In the genomic region with DNA sequence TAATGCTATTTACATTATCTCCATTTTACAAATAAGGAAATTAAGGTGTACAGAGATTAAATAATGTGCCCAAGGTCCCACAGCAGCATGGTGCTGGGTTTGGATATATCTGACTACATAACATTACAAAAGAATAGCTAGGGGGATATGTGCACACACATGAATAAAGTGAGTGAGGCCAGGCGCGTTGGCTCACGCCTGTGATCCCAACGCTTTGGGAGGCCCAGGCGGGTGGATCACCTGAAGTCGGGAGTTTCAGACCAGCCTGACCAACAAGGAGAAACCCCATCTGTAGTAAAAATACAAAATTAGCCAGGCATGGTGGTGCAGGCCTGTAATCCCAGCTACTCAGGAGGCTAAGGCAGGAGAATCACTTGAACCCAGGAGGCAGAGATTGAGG, we compare ENCODE assay signal across 8 cellular contexts. TPM values are rescaled to one million over a fixed set of nuclear protein-coding genes. Genes with fewer than 3 reads are reported as not detected.
DNase-seq lines count a peak whose midpoint lies in the region; ATAC-seq, FAIRE-seq and TF ChIP-seq lines count a peak whose summit lies in the region.
"Not testable (repeated sequence)": the region's sequence is repeated elsewhere in the genome, so short reads cannot be mapped to it uniquely, and the experiment has no call there.

No MANE protein-coding gene starts in this region.

- peak overlapping the region in 1 of 3 donors; percentile 37 for H3K4me3 Mint-ChIP-seq in T-cell
- not testable (repeated sequence) for H3K4me3 Mint-ChIP-seq in activated T-cell treated with anti-CD3 and anti-CD28 coated beads, Interleukin-2, amount 50 U/mL, for 24 hours; astrocyte (ENCODE audit: unreplicated experiment); nephron; stimulated activated memory B cell treated with anti-CD40 and anti-IgM and Interleukin-4, amounts not matched to agents 10 μg/mL and 1 μg/mL and 100 μg/mL, for 72 hours

- peaks cover 98% of the 10 kb centered on the region for H3K79me2 ChIP-seq in astrocyte (ENCODE audit: insufficient read depth, low read length)

- not testable (repeated sequence) for TF ChIP-seq CTCF in HEK293 (tag by site-specific recombination; IDR thresholded peaks at IDR 0.05); astrocyte (IDR thresholded peaks at IDR 0.05; ENCODE audit: insufficient read depth, low read depth, low read length); epithelial cell of esophagus (IDR thresholded peaks at IDR 0.05; ENCODE audit: insufficient read depth, low read depth, low read length, missing control alignments); nephron (IDR thresholded peaks at IDR 0.05; ENCODE audit: unreplicated experiment in 3 of 3)

- H3K27ac ChIP-seq in BLaER1: 0 out of 2 replicates have a peak overlapping the region, but pooled peaks have one; percentile 18
- H3K27ac ChIP-seq in HEK293 (ENCODE audit: extremely low read depth, low read depth, low read length); astrocyte (ENCODE audit: low read depth, low read length): not testable (repeated sequence)

- H3K36me3 Mint-ChIP-seq in T-cell; astrocyte (ENCODE audit: low read depth, unreplicated experiment); nephron (ENCODE audit: low read depth); stimulated activated memory B cell treated with anti-CD40 and anti-IgM and Interleukin-4, amounts not matched to agents 10 μg/mL and 1 μg/mL and 100 μg/mL, for 72 hours: not testable (repeated sequence)
- peaks cover 11% of the 10 kb centered on the region for H3K36me3 Mint-ChIP-seq in activated T-cell treated with anti-CD3 and anti-CD28 coated beads, Interleukin-2, amount 50 U/mL, for 24 hours (ENCODE audit: low read depth)

- FAIRE-seq in astrocyte (lab: Jason Lieb, UNC): not testable (repeated sequence)

- not testable (repeated sequence) for H3K9me3 ChIP-seq in BLaER1; HEK293 (ENCODE audit: control insufficient read depth, insufficient read depth, low read depth, low read length); astrocyte (ENCODE audit: insufficient read depth, low read depth, low read length)

- H2AFZ ChIP-seq in astrocyte (ENCODE audit: low read depth, low read length): not testable (repeated sequence)

- H3K4me1 ChIP-seq in BLaER1: peaks cover 51% of the 10 kb centered on the region
- H3K4me1 ChIP-seq in HEK293 (ENCODE audit: control insufficient read depth, insufficient read depth, low read length): peaks cover 18% of the 10 kb centered on the region
- not testable (repeated sequence) for H3K4me1 ChIP-seq in astrocyte (ENCODE audit: insufficient read depth, low read length)

- H3K4me1 Mint-ChIP-seq in T-cell (peaks cover 67 to 75% (median 71%) of the 10 kb centered on the region in 3 donors), astrocyte (ENCODE audit: low read depth, unreplicated experiment) (peaks cover 23% of the 10 kb centered on the region), nephron (peaks cover 36% of the 10 kb centered on the region)
- peaks cover 63% of the 10 kb centered on the region for H3K4me1 Mint-ChIP-seq in activated T-cell treated with anti-CD3 and anti-CD28 coated beads, Interleukin-2, amount 50 U/mL, for 24 hours (ENCODE audit: low read depth)
- peaks cover 62% of the 10 kb centered on the region for H3K4me1 Mint-ChIP-seq in stimulated activated memory B cell treated with anti-CD40 and anti-IgM and Interleukin-4, amounts not matched to agents 10 μg/mL and 1 μg/mL and 100 μg/mL, for 72 hours

- H3K27me3 ChIP-seq in BLaER1; astrocyte (ENCODE audit: insufficient read depth, low read length): not testable (repeated sequence)

- peaks cover 12% of the 10 kb centered on the region; the same call in 1 of the 2 replicates for H3K36me3 ChIP-seq in BLaER1
- not testable (repeated sequence) for H3K36me3 ChIP-seq in HEK293 (ENCODE audit: control insufficient read depth in 2 of 2, insufficient read depth in 1 of 2, low read length in 2 of 2); astrocyte (ENCODE audit: insufficient read depth, low read length)

- H4K20me1 ChIP-seq in BLaER1 (peaks cover 100% of the 10 kb centered on the region), astrocyte (ENCODE audit: insufficient read depth, low read length) (peaks cover 66% of the 10 kb centered on the region)

- not testable (repeated sequence) for H3K9me3 Mint-ChIP-seq in T-cell; activated T-cell treated with anti-CD3 and anti-CD28 coated beads, Interleukin-2, amount 50 U/mL, for 24 hours; astrocyte (ENCODE audit: unreplicated experiment); nephron; stimulated activated memory B cell treated with anti-CD40 and anti-IgM and Interleukin-4, amounts not matched to agents 10 μg/mL and 1 μg/mL and 100 μg/mL, for 72 hours

- H3K27ac Mint-ChIP-seq in T-cell (peak overlapping the region; percentile 49 to 65), astrocyte (ENCODE audit: unreplicated experiment) (peak overlapping the region; percentile 66), nephron (peak overlapping the region in 2 of 3 experiments; percentile 36 to 46)
- peak overlapping the region; percentile 28 for H3K27ac Mint-ChIP-seq in activated T-cell treated with anti-CD3 and anti-CD28 coated beads, Interleukin-2, amount 50 U/mL, for 24 hours
- H3K27ac Mint-ChIP-seq in stimulated activated memory B cell treated with anti-CD40 and anti-IgM and Interleukin-4, amounts not matched to agents 10 μg/mL and 1 μg/mL and 100 μg/mL, for 72 hours: peak overlapping the region; percentile 81

- H3K9ac ChIP-seq in BLaER1; astrocyte (ENCODE audit: low read length): not testable (repeated sequence)

- H3K27me3 Mint-ChIP-seq in T-cell; activated T-cell treated with anti-CD3 and anti-CD28 coated beads, Interleukin-2, amount 50 U/mL, for 24 hours; astrocyte (ENCODE audit: low read depth, unreplicated experiment); nephron (ENCODE audit: low read depth); stimulated activated memory B cell treated with anti-CD40 and anti-IgM and Interleukin-4, amounts not matched to agents 10 μg/mL and 1 μg/mL and 100 μg/mL, for 72 hours: not testable (repeated sequence)

- POLR2A ChIA-PET in HEK293 (lab: Yijun Ruan, JAX): interaction anchor here (1.5 kb wide), 1 partner anchor 10 kb away, joined by 8 read pairs; a partner anchor contains a TSS
- POLR2A ChIA-PET in T-cell (lab: Charles Lee): interaction anchor here in 1 of 2 donors (0.7 kb wide), 1 partner anchor 9 kb away, joined by 4 read pairs; no protein-coding TSS in a partner anchor

- H3K4me3 ChIP-seq in BLaER1; HEK293 (ENCODE audit: low read depth, low read length); astrocyte (ENCODE audit: insufficient read depth, low read depth, low read length); epithelial cell of esophagus (ENCODE audit: low read length): not testable (repeated sequence)

- not testable (repeated sequence) for DNase-seq in T-cell; activated T-cell treated with anti-CD3 and anti-CD28 coated beads, Interleukin-2, amount 50 U/mL, for 24 hours; astrocyte (ENCODE audit: low read depth)
- peak; percentile 42 for DNase-seq in epithelial cell of esophagus (ENCODE audit: low read depth)

- peak overlapping the region; percentile 26; the same call in 1 of the 2 replicates for H3K4me2 ChIP-seq in BLaER1
- H3K4me2 ChIP-seq in astrocyte (ENCODE audit: low read length): not testable (repeated sequence)

- CTCF ChIA-PET in HEK293 (lab: Yijun Ruan, JAX); T-cell (lab: Charles Lee): not testable (repeated sequence)

- not testable (repeated sequence) for ATAC-seq in T-cell (replicated peaks in 1 of 4); stimulated activated memory B cell treated with anti-CD40 and anti-IgM and Interleukin-4, amounts not matched to agents 10 μg/mL and 1 μg/mL and 100 μg/mL, for 72 hours

TF ChIP-seq in HEK293, 187 proteins besides CTCF, POLR2A, EP300 and RAD21:
- TF ChIP-seq ZNF223 (tag by site-specific recombination; IDR thresholded peaks at IDR 0.05) (peak; percentile 76), ZBTB17 (tag by site-specific recombination; IDR thresholded peaks at IDR 0.05) (0 out of 2 replicates have a peak, but pooled peaks have one; percentile 37)

RNA-seq across cellular contexts. Expression of a gene that starts 10.6 kb away (rescaled TPM):
- total RNA-seq in T-cell (100 to 1,000 TPM; 134 to 173 (median 152) TPM), astrocyte (119 and 121 TPM in 2 replicates)

RNA-seq across cellular contexts. Expression of a gene that starts 12.2 kb away (rescaled TPM):
- 10 to 100 TPM; 53.9 to 90.2 (median 82.7) TPM for total RNA-seq in T-cell
- 21.9 and 25.5 TPM in 2 replicates for total RNA-seq in astrocyte

Comparison
In these comparisons a context has a peak if more than half of its experiments do, and no peak if none do; other contexts are left out.
1. H3K27ac Mint-ChIP-seq: peak in every context shown above with its lines; median percentile 81 in stimulated activated memory B cell treated with anti-CD40 and anti-IgM and Interleukin-4, amounts not matched to agents 10 μg/mL and 1 μg/mL and 100 μg/mL, for 72 hours; 66 in astrocyte; 57 in T-cell; 41 in nephron; 28 in activated T-cell treated with anti-CD3 and anti-CD28 coated beads, Interleukin-2, amount 50 U/mL, for 24 hours.